Comparison of ENCODE assay signal across 23 cellular contexts in the genomic region with DNA sequence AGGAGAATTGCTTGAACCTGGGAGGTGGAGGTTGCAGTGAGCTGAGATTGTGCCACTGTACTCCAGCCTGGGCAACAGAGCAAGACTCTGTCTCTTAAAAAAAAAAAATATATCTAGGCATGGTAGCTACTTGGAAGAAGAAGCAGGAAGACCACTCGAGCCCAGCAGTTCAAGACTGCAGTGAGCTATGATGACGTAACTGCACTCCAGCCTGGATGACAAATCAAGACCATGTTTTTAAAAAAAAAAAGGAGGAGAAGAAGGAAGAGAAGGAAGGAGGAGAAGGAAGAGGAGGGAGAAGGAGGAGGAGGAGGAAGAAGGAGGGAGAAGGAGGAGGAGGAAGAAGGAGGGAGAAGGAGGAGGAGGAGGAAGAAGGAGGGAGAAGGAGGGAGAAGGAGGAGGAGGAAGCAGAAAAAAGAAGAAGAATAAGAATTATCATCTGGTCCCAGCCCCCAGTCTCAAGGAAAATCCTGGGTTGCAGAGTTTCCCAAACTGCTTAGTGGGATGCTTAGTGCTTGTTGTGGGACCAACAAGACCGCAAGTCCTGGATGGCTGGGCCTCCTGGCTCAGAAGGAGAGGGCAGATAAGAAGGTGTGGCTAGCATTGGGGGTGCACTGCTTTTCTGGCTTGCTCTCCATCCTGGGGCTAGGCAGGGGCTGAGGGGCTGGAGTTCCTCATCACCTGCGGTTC. TPM values are rescaled to one million over a fixed set of nuclear protein-coding genes. Genes with fewer than 3 reads are reported as not detected.
DNase-seq lines count a peak whose midpoint lies in the region; ATAC-seq and TF ChIP-seq lines count a peak whose summit lies in the region.
"Had no signal": no experiment of that assay in that cellular context is flagged by ENCODE, and none has a peak within 500 bp of the region (broad histone marks: within the 10 kb centered on the region; RNA-seq: fewer than 3 reads in every experiment).

No MANE protein-coding gene starts in this region.

- CTCF ChIA-PET in activated B cell treated with CpG ODN at 0.5 μM for 24 hours (lab: Charles Lee) = no interaction called here

- H3K36me3 ChIP-seq in neuronal stem cell (replicated peaks in 1 of 2; ENCODE audit: control insufficient read depth in 2 of 2, insufficient read depth in 2 of 2, low read length in 2 of 2) = no peaks in the 10 kb centered on the region

- H2BK15ac ChIP-seq in neuronal stem cell (ENCODE audit: low read length) = no peak overlapping the region

- H3K4me1 ChIP-seq in neuronal stem cell (ENCODE audit: control insufficient read depth in 2 of 2, insufficient read depth in 1 of 2, low read depth in 1 of 2, low read length in 2 of 2) = peaks cover 9 to 11% of the 10 kb centered on the region in 2 donors
- H3K4me1 ChIP-seq: psoas muscle had no signal

- no peak for ATAC-seq in activated B cell treated with CpG ODN at 0.5 μM for 24 hours (ENCODE audit: low read depth)
- ATAC-seq: A549, HCT116, psoas muscle had no signal

- H3K4ac ChIP-seq in neuronal stem cell (ENCODE audit: low read length) = no peak overlapping the region

- no peak overlapping the region for H3K14ac ChIP-seq in neuronal stem cell (ENCODE audit: low read length)

- H3K9me3 ChIP-seq in neuronal stem cell (replicated peaks in 1 of 2; ENCODE audit: control insufficient read depth in 2 of 2, insufficient read depth in 1 of 2, low read depth in 1 of 2, low read length in 2 of 2) = no peaks in the 10 kb centered on the region
- H3K9me3 ChIP-seq: A549, psoas muscle had no signal

- peak overlapping the region; percentile 5 for H3K23ac ChIP-seq in neuronal stem cell (ENCODE audit: low read depth, low read length, poor library complexity)

- H3K4me1 Mint-ChIP-seq in activated CD4-positive, alpha-beta T cell treated with anti-CD3 and anti-CD28 coated beads, Interleukin-2, amount 10 ng/mL, durations not matched to agents 24 days and 14 days = peaks cover 35% of the 10 kb centered on the region
- H3K4me1 Mint-ChIP-seq in activated B cell treated with CpG ODN at 0.5 μM for 24 hours = peaks cover 33% of the 10 kb centered on the region

- H3K27me3 Mint-ChIP-seq in activated CD4-positive, alpha-beta T cell treated with anti-CD3 and anti-CD28 coated beads, Interleukin-2, amount 10 ng/mL, durations not matched to agents 24 days and 14 days = peaks cover 9% of the 10 kb centered on the region
- no peaks in the 10 kb centered on the region for H3K27me3 Mint-ChIP-seq in activated B cell treated with CpG ODN at 0.5 μM for 24 hours
- H3K27me3 Mint-ChIP-seq: CD4-positive, alpha-beta T cell had no signal

- POLR2A ChIA-PET in activated B cell treated with CpG ODN at 0.5 μM for 24 hours (lab: Charles Lee) = interaction anchor here (0.7 to 1.8 kb wide), 3 partner anchors 21 to 873 kb away, joined by 5 to 14 read pairs (median 12); a partner anchor contains a TSS

- intact Hi-C loops in activated CD4-positive, alpha-beta T cell treated with anti-CD3 and anti-CD28 coated beads, Interleukin-2, amount 10 ng/mL, durations not matched to agents 24 days and 14 days (cut with micrococcal nuclease) = no loop called here
- intact Hi-C loops in activated B cell treated with CpG ODN at 0.5 μM for 24 hours (cut with micrococcal nuclease) = loop anchor here (1.0 kb wide), 1 partner anchor 44 kb away; a partner anchor contains a TSS

- no peak overlapping the region for H3K4me3 ChIP-seq in HL-60 (replicated peaks; ENCODE audit: insufficient read depth, low read length)
- H3K4me3 ChIP-seq in neuronal stem cell (ENCODE audit: low read length in 2 of 2) = no peak overlapping the region
- H3K4me3 ChIP-seq: A549, psoas muscle had no signal

- H3K79me1 ChIP-seq in neuronal stem cell (ENCODE audit: low read depth, low read length) = no peaks in the 10 kb centered on the region

- no peak overlapping the region for H2BK12ac ChIP-seq in neuronal stem cell (ENCODE audit: low read length)

- no peak overlapping the region for H3K9ac ChIP-seq in neuronal stem cell (ENCODE audit: low read depth, low read length, poor library complexity)

- WGBS in neuronal stem cell (ENCODE audit: extremely low coverage in 2 of 2, insufficient read length in 2 of 2, insufficient replicate concordance in 1 of 2), 2 donors = no CpG with 5 or more reads among the region's 4 CpGs

- H3K27me3 ChIP-seq in HL-60 (ENCODE audit: insufficient read depth, poor library complexity, severe bottlenecking) = no peaks in the 10 kb centered on the region
- H3K27me3 ChIP-seq in neuronal stem cell (ENCODE audit: control insufficient read depth in 3 of 3, insufficient read depth in 3 of 3, low read depth in 1 of 3, low read length in 3 of 3) = peaks cover 0 to 12% (median 3%) of the 10 kb centered on the region in 3 experiments

- peak overlapping the region; percentile 78 for H3K27ac ChIP-seq in HL-60 (replicated peaks)
- no peak overlapping the region for H3K27ac ChIP-seq in neuronal stem cell (replicated peaks; ENCODE audit: low read length)
- H3K27ac ChIP-seq: A549, psoas muscle, RWPE1 had no signal

- no peak overlapping the region for H4K8ac ChIP-seq in neuronal stem cell (ENCODE audit: low read depth, low read length)

- H2AK5ac ChIP-seq in neuronal stem cell (ENCODE audit: low read depth, low read length) = no peak overlapping the region

- no peak overlapping the region for H2AFZ ChIP-seq in neuronal stem cell (ENCODE audit: low read length)

- no peak for DNase-seq in activated CD4-positive, alpha-beta T cell treated with anti-CD3 and anti-CD28 coated beads, Interleukin-2, amount 10 ng/mL, durations not matched to agents 24 days and 14 days
- no peak for DNase-seq in activated CD4-positive, alpha-beta T cell treated with anti-CD3 and anti-CD28 coated beads, Interleukin-2, amount 50 U/mL, for 48 hours
- peak; percentile 28 to 85 for DNase-seq in HL-60 (ENCODE audit: low read depth in 1 of 2, low spot score in 1 of 2)
- DNase-seq in activated B cell treated with CpG ODN at 0.5 μM for 24 hours = no peak
- no peak for DNase-seq in neuronal stem cell (ENCODE audit: low spot score)
- no peak for DNase-seq in cortex of kidney (lab: John Stamatoyannopoulos, UW)
- DNase-seq in DMS53 (lab: John Stamatoyannopoulos, UW) = no peak
- DNase-seq in NCI-H345 (lab: John Stamatoyannopoulos, UW) = no peak
- DNase-seq: activated CD4-positive, alpha-beta T cell treated with anti-CD3 and anti-CD28 coated beads for 1 hour; CD4-positive, alpha-beta T cell; DMS79; islet precursor cell; NCI-H187 treated with DMSO at 0.1 percent for 48 hours; NCI-H446; psoas muscle; stimulated activated naive CD4-positive, alpha-beta T cell; SW 1271 had no signal

- no peak overlapping the region for H3K4me2 ChIP-seq in neuronal stem cell (ENCODE audit: insufficient read depth, low read length, poor library complexity, severe bottlenecking)
- H3K4me2 ChIP-seq: A549 had no signal

- H3K9me3 Mint-ChIP-seq in activated CD4-positive, alpha-beta T cell treated with anti-CD3 and anti-CD28 coated beads, Interleukin-2, amount 10 ng/mL, durations not matched to agents 24 days and 14 days = no peaks in the 10 kb centered on the region
- no peaks in the 10 kb centered on the region for H3K9me3 Mint-ChIP-seq in activated B cell treated with CpG ODN at 0.5 μM for 24 hours
- H3K9me3 Mint-ChIP-seq: CD4-positive, alpha-beta T cell; nephron had no signal

- no peaks in the 10 kb centered on the region for H3K36me3 Mint-ChIP-seq in activated CD4-positive, alpha-beta T cell treated with anti-CD3 and anti-CD28 coated beads, Interleukin-2, amount 10 ng/mL, durations not matched to agents 24 days and 14 days (ENCODE audit: low read depth)
- H3K36me3 Mint-ChIP-seq in activated B cell treated with CpG ODN at 0.5 μM for 24 hours (ENCODE audit: low read depth) = no peaks in the 10 kb centered on the region

- H2BK120ac ChIP-seq in neuronal stem cell (ENCODE audit: low read depth, low read length) = no peak overlapping the region

- H3K18ac ChIP-seq in neuronal stem cell (ENCODE audit: low read length) = no peak overlapping the region

- no peak overlapping the region for H2BK5ac ChIP-seq in neuronal stem cell (ENCODE audit: low read length)

- TF ChIP-seq CTCF in HL-60 (IDR thresholded peaks at IDR 0.05; ENCODE audit: insufficient read depth, low read length) (no peak), activated B cell treated with CpG ODN at 0.5 μM for 24 hours (IDR thresholded peaks at IDR 0.05) (no peak)

- H3K27ac Mint-ChIP-seq in activated CD4-positive, alpha-beta T cell treated with anti-CD3 and anti-CD28 coated beads, Interleukin-2, amount 10 ng/mL, durations not matched to agents 24 days and 14 days = no peak overlapping the region
- peak overlapping the region; percentile 82 for H3K27ac Mint-ChIP-seq in activated B cell treated with CpG ODN at 0.5 μM for 24 hours
- H3K27ac Mint-ChIP-seq: nephron had no signal

- H4K91ac ChIP-seq in neuronal stem cell (ENCODE audit: low read depth, low read length, poor library complexity) = no peak overlapping the region

- H3K4me3 Mint-ChIP-seq in activated CD4-positive, alpha-beta T cell treated with anti-CD3 and anti-CD28 coated beads, Interleukin-2, amount 10 ng/mL, durations not matched to agents 24 days and 14 days = peak overlapping the region; percentile 0
- no peak overlapping the region for H3K4me3 Mint-ChIP-seq in activated B cell treated with CpG ODN at 0.5 μM for 24 hours
- H3K4me3 Mint-ChIP-seq: nephron had no signal

RNA-seq across cellular contexts. Expression of a gene that starts 3.7 kb away (rescaled TPM):
- total RNA-seq in activated CD4-positive, alpha-beta T cell treated with anti-CD3 and anti-CD28 coated beads, Interleukin-2, amount 10 ng/mL, durations not matched to agents 24 days and 14 days = 0.09 TPM in 1 of 2 replicates, not detected in the other
- not detected in 2 replicates for total RNA-seq in activated B cell treated with CpG ODN at 0.5 μM for 24 hours
- polyA plus RNA-seq in neuronal stem cell (2013, experiment 1 of 2) = 0.28 TPM
- 0.21 TPM for polyA plus RNA-seq in neuronal stem cell (2013, experiment 2 of 2)
- total RNA-seq: bronchial epithelial cell; CD4-positive, alpha-beta T cell; HT-29; psoas muscle had no signal
- polyA plus RNA-seq: psoas muscle had no signal

RNA-seq across cellular contexts. Expression of a gene that starts 22.8 kb away (rescaled TPM):
- not detected in 2 replicates for total RNA-seq in activated CD4-positive, alpha-beta T cell treated with anti-CD3 and anti-CD28 coated beads, Interleukin-2, amount 10 ng/mL, durations not matched to agents 24 days and 14 days
- not detected in 2 replicates for total RNA-seq in activated B cell treated with CpG ODN at 0.5 μM for 24 hours
- 0.25 TPM for polyA plus RNA-seq in neuronal stem cell (2013, experiment 1 of 2)
- 0.33 TPM for polyA plus RNA-seq in neuronal stem cell (2013, experiment 2 of 2)
- total RNA-seq: bronchial epithelial cell, HT-29 had no signal

RNA-seq across cellular contexts. Expression of a gene that starts 44.6 kb away (rescaled TPM):
- total RNA-seq in activated CD4-positive, alpha-beta T cell treated with anti-CD3 and anti-CD28 coated beads, Interleukin-2, amount 10 ng/mL, durations not matched to agents 24 days and 14 days = 45.0 and 49.8 TPM in 2 replicates
- total RNA-seq in activated B cell treated with CpG ODN at 0.5 μM for 24 hours = 16.8 and 19.4 TPM in 2 replicates
- polyA plus RNA-seq in neuronal stem cell (2013, experiment 1 of 2) = 31.8 TPM
- 30.8 TPM for polyA plus RNA-seq in neuronal stem cell (2013, experiment 2 of 2)

Comparison
In these comparisons a context has a peak if more than half of its experiments do, and no peak if none do; other contexts are left out.
1. DNase-seq: peak in HL-60 (2 of 2); none in activated CD4-positive, alpha-beta T cell treated with anti-CD3 and anti-CD28 coated beads, Interleukin-2, amount 10 ng/mL, durations not matched to agents 24 days and 14 days (single experiment), activated CD4-positive, alpha-beta T cell treated with anti-CD3 and anti-CD28 coated beads, Interleukin-2, amount 50 U/mL, for 48 hours (0 of 2), activated B cell treated with CpG ODN at 0.5 μM for 24 hours (single experiment), neuronal stem cell (single experiment), cortex of kidney (single experiment), DMS53 (single experiment) and NCI-H345 (single experiment).